ENCODE assay signal across 25 cellular contexts in the genomic region with DNA sequence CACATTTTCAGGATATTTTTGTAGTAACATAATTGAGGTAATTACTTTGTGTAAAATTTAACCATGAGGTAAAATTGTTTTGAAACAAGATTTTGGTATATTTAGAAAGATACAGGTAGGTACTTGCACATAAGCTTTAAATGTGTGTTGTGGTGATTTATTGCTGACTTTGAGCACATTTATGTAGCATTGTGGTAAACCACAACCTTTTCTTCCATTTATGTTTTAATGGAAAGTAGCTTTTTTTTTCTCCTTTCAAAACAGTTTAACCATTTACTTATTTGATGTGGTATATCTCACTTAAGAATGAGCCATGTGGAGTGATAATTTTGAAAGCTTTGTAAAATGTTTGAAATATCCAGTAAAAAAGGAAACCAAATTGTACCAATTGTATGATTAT.
"Had no signal": no experiment of that assay in that cellular context is flagged by ENCODE, and none has a peak within 500 bp of the region (broad histone marks: within the 10 kb centered on the region; RNA-seq: fewer than 3 reads in every experiment).

No MANE protein-coding gene starts in this region.

- H3K27ac Mint-ChIP-seq: activated naive CD4-positive, alpha-beta T cell treated with anti-CD3 and anti-CD28 coated beads, Interleukin-2, amount 50 U/mL, for 72 hours; endodermal cell; nephron; T-helper 1 cell treated with Interleukin-12 subunit alpha and Interleukin-12 subunit beta and Interleukin-4 antibody, amounts not matched to agents 30 μg/mL and 1 μg/mL, for 36 hours had no signal

- DNase-seq: activated CD4-positive, alpha-beta T cell treated with anti-CD3 and anti-CD28 coated beads, Interleukin-2, amount 50 U/mL, for 1 hour; activated CD4-positive, CD25-positive, alpha-beta regulatory T cell treated with anti-CD3 and anti-CD28 coated beads, Interleukin-2, amount 50 U/mL, for 72 hours; activated gamma-delta T cell treated with Interleukin-2 at 50 U/mL for 16 hours; amygdala; brain microvascular endothelial cell; central memory CD4-positive, alpha-beta T cell; endodermal cell; foreskin fibroblast; head of caudate nucleus; kidney; midbrain; sigmoid colon; spleen; stimulated activated naive CD4-positive, alpha-beta T cell had no signal

- H3K4me1 Mint-ChIP-seq: endodermal cell, nephron had no signal

- H3K9me3 ChIP-seq: tibial nerve, vagina had no signal

- ATAC-seq: left lobe of liver had no signal

- H3K27me3 ChIP-seq: brain microvascular endothelial cell, sigmoid colon, spleen, tibial nerve, vagina had no signal

- H3K4me3 Mint-ChIP-seq: endodermal cell; nephron; T-helper 1 cell treated with Interleukin-12 subunit alpha and Interleukin-12 subunit beta and Interleukin-4 antibody, amounts not matched to agents 30 μg/mL and 1 μg/mL, for 36 hours had no signal

- H3K4me3 ChIP-seq: lung, sigmoid colon, spleen, tibial nerve, vagina had no signal

- H3K4me1 ChIP-seq: parathyroid adenoma, sigmoid colon, tibial nerve, vagina had no signal

- H3K27ac ChIP-seq: brain microvascular endothelial cell, epithelial cell of prostate, parathyroid adenoma, sigmoid colon, spleen, tibial nerve, vagina, VCaP had no signal

- FAIRE-seq: colon, kidney had no signal

- H3K9me3 Mint-ChIP-seq: T-helper 1 cell treated with Interleukin-12 subunit alpha and Interleukin-12 subunit beta and Interleukin-4 antibody, amounts not matched to agents 30 μg/mL and 1 μg/mL, for 36 hours had no signal
